In the genomic region with DNA sequence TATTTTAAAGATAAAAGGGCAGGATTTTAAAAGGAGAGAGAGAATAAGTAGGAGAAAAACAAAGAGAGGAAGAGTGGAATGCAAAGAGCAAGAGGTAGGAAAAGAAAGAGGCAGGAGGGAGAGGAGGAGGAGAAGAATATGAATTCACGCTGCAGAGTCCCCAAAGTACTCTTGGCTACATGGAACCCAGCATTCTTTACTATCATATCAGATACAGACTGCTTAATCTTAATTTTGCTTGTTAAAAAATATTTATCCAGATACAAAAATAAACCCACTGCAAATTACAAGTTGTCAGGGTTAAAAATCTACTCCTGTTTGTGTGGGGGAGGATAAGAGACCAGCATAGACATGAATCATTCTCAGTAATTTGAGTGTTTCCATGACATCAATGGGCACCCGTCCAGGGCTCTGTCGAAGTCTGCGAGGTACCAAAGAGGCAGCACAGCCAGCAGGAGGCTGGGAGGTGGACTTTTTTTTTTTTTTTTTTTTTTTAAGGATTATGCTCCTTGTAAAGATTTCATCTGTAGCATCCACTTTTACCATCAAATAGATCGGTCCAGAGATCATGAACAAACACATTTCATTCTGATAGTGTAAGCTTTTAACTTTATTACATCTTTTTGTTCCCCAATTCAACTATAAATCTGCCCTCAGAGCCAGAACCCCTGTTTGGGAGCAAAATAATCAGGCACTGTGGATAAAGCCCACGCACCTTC, we compare ENCODE assay signal across 1 cellular context.
TF ChIP-seq lines count a peak whose summit lies in the region.

No MANE protein-coding gene starts in this region.

TF ChIP-seq in HEK293, 187 proteins besides CTCF, POLR2A, EP300 and RAD21 (continued from another document and continues in another):
- TF ChIP-seq FEZF1 (tag by site-specific recombination; IDR thresholded peaks at IDR 0.05) = peak; percentile 73
- TF ChIP-seq, protein P1, sequence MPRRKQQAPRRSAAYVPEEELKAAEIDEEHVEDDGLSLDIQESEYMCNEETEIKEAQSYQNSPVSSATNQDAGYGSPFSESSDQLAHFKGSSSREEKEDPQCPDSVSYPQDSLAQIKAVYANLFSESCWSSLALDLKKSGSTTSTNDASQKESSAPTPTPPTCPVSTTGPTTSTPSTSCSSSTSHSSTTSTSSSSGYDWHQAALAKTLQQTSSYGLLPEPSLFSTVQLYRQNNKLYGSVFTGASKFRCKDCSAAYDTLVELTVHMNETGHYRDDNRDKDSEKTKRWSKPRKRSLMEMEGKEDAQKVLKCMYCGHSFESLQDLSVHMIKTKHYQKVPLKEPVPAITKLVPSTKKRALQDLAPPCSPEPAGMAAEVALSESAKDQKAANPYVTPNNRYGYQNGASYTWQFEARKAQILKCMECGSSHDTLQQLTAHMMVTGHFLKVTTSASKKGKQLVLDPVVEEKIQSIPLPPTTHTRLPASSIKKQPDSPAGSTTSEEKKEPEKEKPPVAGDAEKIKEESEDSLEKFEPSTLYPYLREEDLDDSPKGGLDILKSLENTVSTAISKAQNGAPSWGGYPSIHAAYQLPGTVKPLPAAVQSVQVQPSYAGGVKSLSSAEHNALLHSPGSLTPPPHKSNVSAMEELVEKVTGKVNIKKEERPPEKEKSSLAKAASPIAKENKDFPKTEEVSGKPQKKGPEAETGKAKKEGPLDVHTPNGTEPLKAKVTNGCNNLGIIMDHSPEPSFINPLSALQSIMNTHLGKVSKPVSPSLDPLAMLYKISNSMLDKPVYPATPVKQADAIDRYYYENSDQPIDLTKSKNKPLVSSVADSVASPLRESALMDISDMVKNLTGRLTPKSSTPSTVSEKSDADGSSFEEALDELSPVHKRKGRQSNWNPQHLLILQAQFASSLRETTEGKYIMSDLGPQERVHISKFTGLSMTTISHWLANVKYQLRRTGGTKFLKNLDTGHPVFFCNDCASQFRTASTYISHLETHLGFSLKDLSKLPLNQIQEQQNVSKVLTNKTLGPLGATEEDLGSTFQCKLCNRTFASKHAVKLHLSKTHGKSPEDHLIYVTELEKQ (tag by site-specific recombination; IDR thresholded peaks at IDR 0.05; ENCODE audit: borderline replicate concordance) = no peak
- TF ChIP-seq ZSCAN30 (tag by site-specific recombination; IDR thresholded peaks at IDR 0.05) = peak; percentile 60; the same call in 1 of the 2 replicates
- no peak for TF ChIP-seq REPIN1 (tag by site-specific recombination; IDR thresholded peaks at IDR 0.05; ENCODE audit: low read depth)
- no peak for TF ChIP-seq ZNF768 (tag by site-specific recombination; IDR thresholded peaks at IDR 0.05)
- no peak for TF ChIP-seq ZNF433 (tag by site-specific recombination; IDR thresholded peaks at IDR 0.05; ENCODE audit: low read depth)
- TF ChIP-seq ZBTB21 (tag by site-specific recombination; IDR thresholded peaks at IDR 0.05) = peak; percentile 60; the same call in 1 of the 2 replicates
- TF ChIP-seq SCRT1 (tag by site-specific recombination; IDR thresholded peaks at IDR 0.05; ENCODE audit: borderline replicate concordance) = no peak
- TF ChIP-seq ZNF266 (tag by site-specific recombination; IDR thresholded peaks at IDR 0.05; ENCODE audit: low read depth) = no peak
- TF ChIP-seq SALL2 (tag by site-specific recombination; IDR thresholded peaks at IDR 0.05; ENCODE audit: borderline replicate concordance) = no peak
- no peak for TF ChIP-seq ZNF138 (tag by site-specific recombination; IDR thresholded peaks at IDR 0.05; ENCODE audit: borderline replicate concordance)
- peak; percentile 20; the same call in 1 of the 2 replicates for TF ChIP-seq KLF8 (tag by site-specific recombination; IDR thresholded peaks at IDR 0.05)
- TF ChIP-seq, protein P2, sequence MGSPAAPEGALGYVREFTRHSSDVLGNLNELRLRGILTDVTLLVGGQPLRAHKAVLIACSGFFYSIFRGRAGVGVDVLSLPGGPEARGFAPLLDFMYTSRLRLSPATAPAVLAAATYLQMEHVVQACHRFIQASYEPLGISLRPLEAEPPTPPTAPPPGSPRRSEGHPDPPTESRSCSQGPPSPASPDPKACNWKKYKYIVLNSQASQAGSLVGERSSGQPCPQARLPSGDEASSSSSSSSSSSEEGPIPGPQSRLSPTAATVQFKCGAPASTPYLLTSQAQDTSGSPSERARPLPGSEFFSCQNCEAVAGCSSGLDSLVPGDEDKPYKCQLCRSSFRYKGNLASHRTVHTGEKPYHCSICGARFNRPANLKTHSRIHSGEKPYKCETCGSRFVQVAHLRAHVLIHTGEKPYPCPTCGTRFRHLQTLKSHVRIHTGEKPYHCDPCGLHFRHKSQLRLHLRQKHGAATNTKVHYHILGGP (tag by site-specific recombination; IDR thresholded peaks at IDR 0.05) = no peak
- TF ChIP-seq ZNF777 (tag by site-specific recombination; IDR thresholded peaks at IDR 0.05; ENCODE audit: borderline replicate concordance) = no peak
- no peak for TF ChIP-seq ZNF791 (tag by site-specific recombination; IDR thresholded peaks at IDR 0.05)
- no peak for TF ChIP-seq ZNF169 (tag by site-specific recombination; IDR thresholded peaks at IDR 0.05)
- peak; percentile 27 for TF ChIP-seq ZBTB8A (tag by site-specific recombination; IDR thresholded peaks at IDR 0.05)
- TF ChIP-seq, protein P3, sequence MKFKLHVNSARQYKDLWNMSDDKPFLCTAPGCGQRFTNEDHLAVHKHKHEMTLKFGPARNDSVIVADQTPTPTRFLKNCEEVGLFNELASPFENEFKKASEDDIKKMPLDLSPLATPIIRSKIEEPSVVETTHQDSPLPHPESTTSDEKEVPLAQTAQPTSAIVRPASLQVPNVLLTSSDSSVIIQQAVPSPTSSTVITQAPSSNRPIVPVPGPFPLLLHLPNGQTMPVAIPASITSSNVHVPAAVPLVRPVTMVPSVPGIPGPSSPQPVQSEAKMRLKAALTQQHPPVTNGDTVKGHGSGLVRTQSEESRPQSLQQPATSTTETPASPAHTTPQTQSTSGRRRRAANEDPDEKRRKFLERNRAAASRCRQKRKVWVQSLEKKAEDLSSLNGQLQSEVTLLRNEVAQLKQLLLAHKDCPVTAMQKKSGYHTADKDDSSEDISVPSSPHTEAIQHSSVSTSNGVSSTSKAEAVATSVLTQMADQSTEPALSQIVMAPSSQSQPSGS (tag by site-specific recombination; IDR thresholded peaks at IDR 0.05; ENCODE audit: low read depth) = 0 out of 2 replicates have a peak, but pooled peaks have one; percentile 43
- TF ChIP-seq ZNF785 (tag by site-specific recombination; IDR thresholded peaks at IDR 0.05) = no peak
- peak; percentile 40; the same call in 1 of the 2 replicates for TF ChIP-seq GLIS2 (tag by site-specific recombination; IDR thresholded peaks at IDR 0.05)
- TF ChIP-seq, protein P4, sequence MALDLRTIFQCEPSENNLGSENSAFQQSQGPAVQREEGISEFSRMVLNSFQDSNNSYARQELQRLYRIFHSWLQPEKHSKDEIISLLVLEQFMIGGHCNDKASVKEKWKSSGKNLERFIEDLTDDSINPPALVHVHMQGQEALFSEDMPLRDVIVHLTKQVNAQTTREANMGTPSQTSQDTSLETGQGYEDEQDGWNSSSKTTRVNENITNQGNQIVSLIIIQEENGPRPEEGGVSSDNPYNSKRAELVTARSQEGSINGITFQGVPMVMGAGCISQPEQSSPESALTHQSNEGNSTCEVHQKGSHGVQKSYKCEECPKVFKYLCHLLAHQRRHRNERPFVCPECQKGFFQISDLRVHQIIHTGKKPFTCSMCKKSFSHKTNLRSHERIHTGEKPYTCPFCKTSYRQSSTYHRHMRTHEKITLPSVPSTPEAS (tag by site-specific recombination; IDR thresholded peaks at IDR 0.05) = no peak
- TF ChIP-seq ZNF132 (tag by site-specific recombination; IDR thresholded peaks at IDR 0.05; ENCODE audit: borderline replicate concordance) = no peak
- TF ChIP-seq, protein P5, sequence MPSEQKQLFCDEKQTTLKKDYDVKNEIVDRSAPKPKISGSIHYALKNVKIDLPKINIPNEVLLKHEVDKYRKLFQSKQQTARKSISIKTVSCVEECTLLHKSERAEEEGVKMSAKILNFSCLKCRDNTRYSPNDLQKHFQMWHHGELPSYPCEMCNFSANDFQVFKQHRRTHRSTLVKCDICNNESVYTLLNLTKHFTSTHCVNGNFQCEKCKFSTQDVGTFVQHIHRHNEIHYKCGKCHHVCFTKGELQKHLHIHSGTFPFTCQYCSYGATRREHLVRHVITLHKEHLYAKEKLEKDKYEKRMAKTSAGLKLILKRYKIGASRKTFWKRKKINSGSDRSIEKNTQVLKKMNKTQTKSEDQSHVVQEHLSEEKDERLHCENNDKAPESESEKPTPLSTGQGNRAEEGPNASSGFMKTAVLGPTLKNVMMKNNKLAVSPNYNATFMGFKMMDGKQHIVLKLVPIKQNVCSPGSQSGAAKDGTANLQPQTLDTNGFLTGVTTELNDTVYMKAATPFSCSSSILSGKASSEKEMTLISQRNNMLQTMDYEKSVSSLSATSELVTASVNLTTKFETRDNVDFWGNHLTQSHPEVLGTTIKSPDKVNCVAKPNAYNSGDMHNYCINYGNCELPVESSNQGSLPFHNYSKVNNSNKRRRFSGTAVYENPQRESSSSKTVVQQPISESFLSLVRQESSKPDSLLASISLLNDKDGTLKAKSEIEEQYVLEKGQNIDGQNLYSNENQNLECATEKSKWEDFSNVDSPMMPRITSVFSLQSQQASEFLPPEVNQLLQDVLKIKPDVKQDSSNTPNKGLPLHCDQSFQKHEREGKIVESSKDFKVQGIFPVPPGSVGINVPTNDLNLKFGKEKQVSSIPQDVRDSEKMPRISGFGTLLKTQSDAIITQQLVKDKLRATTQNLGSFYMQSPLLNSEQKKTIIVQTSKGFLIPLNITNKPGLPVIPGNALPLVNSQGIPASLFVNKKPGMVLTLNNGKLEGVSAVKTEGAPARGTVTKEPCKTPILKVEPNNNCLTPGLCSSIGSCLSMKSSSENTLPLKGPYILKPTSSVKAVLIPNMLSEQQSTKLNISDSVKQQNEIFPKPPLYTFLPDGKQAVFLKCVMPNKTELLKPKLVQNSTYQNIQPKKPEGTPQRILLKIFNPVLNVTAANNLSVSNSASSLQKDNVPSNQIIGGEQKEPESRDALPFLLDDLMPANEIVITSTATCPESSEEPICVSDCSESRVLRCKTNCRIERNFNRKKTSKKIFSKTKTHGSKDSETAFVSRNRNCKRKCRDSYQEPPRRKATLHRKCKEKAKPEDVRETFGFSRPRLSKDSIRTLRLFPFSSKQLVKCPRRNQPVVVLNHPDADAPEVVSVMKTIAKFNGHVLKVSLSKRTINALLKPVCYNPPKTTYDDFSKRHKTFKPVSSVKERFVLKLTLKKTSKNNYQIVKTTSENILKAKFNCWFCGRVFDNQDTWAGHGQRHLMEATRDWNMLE (tag by site-specific recombination; conservative IDR thresholded peaks at IDR 0.05; ENCODE audit: low read depth) = no peak
- peak; percentile 48; the same call in 1 of the 2 replicates for TF ChIP-seq ZNF391 (tag by site-specific recombination; IDR thresholded peaks at IDR 0.05; ENCODE audit: borderline replicate concordance, low read depth)
- TF ChIP-seq ZNF585B (tag by site-specific recombination; IDR thresholded peaks at IDR 0.05) = no peak
- TF ChIP-seq, protein P6, sequence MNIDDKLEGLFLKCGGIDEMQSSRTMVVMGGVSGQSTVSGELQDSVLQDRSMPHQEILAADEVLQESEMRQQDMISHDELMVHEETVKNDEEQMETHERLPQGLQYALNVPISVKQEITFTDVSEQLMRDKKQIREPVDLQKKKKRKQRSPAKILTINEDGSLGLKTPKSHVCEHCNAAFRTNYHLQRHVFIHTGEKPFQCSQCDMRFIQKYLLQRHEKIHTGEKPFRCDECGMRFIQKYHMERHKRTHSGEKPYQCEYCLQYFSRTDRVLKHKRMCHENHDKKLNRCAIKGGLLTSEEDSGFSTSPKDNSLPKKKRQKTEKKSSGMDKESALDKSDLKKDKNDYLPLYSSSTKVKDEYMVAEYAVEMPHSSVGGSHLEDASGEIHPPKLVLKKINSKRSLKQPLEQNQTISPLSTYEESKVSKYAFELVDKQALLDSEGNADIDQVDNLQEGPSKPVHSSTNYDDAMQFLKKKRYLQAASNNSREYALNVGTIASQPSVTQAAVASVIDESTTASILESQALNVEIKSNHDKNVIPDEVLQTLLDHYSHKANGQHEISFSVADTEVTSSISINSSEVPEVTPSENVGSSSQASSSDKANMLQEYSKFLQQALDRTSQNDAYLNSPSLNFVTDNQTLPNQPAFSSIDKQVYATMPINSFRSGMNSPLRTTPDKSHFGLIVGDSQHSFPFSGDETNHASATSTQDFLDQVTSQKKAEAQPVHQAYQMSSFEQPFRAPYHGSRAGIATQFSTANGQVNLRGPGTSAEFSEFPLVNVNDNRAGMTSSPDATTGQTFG (tag by site-specific recombination; IDR thresholded peaks at IDR 0.05; ENCODE audit: borderline replicate concordance) = no peak
- no peak for TF ChIP-seq ZNF274 (IDR thresholded peaks at IDR 0.05; ENCODE audit: low read length)
- no peak for TF ChIP-seq ZNF274 (tag by site-specific recombination; IDR thresholded peaks at IDR 0.05; ENCODE audit: borderline replicate concordance)
- TF ChIP-seq ZNF341 (tag by site-specific recombination; IDR thresholded peaks at IDR 0.05; ENCODE audit: low read depth) = 0 out of 2 replicates have a peak, but pooled peaks have one; percentile 39
- no peak for TF ChIP-seq BCL11B (tag by site-specific recombination; IDR thresholded peaks at IDR 0.05; ENCODE audit: low read depth)
- TF ChIP-seq ZNF596 (tag by site-specific recombination; IDR thresholded peaks at IDR 0.05) = no peak
- no peak for TF ChIP-seq ZSCAN16 (tag by site-specific recombination; IDR thresholded peaks at IDR 0.05)
- TF ChIP-seq, protein P7, sequence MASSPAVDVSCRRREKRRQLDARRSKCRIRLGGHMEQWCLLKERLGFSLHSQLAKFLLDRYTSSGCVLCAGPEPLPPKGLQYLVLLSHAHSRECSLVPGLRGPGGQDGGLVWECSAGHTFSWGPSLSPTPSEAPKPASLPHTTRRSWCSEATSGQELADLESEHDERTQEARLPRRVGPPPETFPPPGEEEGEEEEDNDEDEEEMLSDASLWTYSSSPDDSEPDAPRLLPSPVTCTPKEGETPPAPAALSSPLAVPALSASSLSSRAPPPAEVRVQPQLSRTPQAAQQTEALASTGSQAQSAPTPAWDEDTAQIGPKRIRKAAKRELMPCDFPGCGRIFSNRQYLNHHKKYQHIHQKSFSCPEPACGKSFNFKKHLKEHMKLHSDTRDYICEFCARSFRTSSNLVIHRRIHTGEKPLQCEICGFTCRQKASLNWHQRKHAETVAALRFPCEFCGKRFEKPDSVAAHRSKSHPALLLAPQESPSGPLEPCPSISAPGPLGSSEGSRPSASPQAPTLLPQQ (tag by site-specific recombination; IDR thresholded peaks at IDR 0.05) = no peak
- no peak for TF ChIP-seq ZNF114 (tag by site-specific recombination; IDR thresholded peaks at IDR 0.05)
- no peak for TF ChIP-seq ZNF670 (tag by site-specific recombination; IDR thresholded peaks at IDR 0.05; ENCODE audit: low read depth)
- TF ChIP-seq GFI1B (tag by site-specific recombination; IDR thresholded peaks at IDR 0.05) = no peak
- TF ChIP-seq ZFHX2 (tag by site-specific recombination; conservative IDR thresholded peaks at IDR 0.05) = peak; percentile 27
- TF ChIP-seq ZNF600 (tag by site-specific recombination; IDR thresholded peaks at IDR 0.05) = peak; percentile 31; the same call in 1 of the 2 replicates
- no peak for TF ChIP-seq ZIC2 (tag by site-specific recombination; IDR thresholded peaks at IDR 0.05)
- no peak for TF ChIP-seq KLF9 (tag by site-specific recombination; IDR thresholded peaks at IDR 0.05; ENCODE audit: low read depth)
- no peak for TF ChIP-seq ZNF2 (tag by site-specific recombination; IDR thresholded peaks at IDR 0.05)
- TF ChIP-seq ZNF629 (tag by site-specific recombination; IDR thresholded peaks at IDR 0.05) = peak; percentile 70; the same call in 1 of the 2 replicates
- TF ChIP-seq TCF7L2 (IDR thresholded peaks at IDR 0.05; ENCODE audit: borderline replicate concordance, low read depth, low read length) = no peak
- TF ChIP-seq ZNF510 (tag by site-specific recombination; IDR thresholded peaks at IDR 0.05; ENCODE audit: insufficient replicate concordance) = no peak
- peak; percentile 51; the same call in 1 of the 2 replicates for TF ChIP-seq OSR2 (tag by site-specific recombination; IDR thresholded peaks at IDR 0.05)
- no peak for TF ChIP-seq TRIM28 (IDR thresholded peaks at IDR 0.05; ENCODE audit: borderline replicate concordance, low read length)
